13 cellular contexts compared by ENCODE assay signal in genomic region chr6:136594671-136595070, GRCh38.
DNase-seq lines count a peak whose midpoint lies in the region; ATAC-seq, FAIRE-seq and TF ChIP-seq lines count a peak whose summit lies in the region.
"Had no signal": no experiment of that assay in that cellular context is flagged by ENCODE, and none has a peak within 500 bp of the region (broad histone marks: within the 10 kb centered on the region; RNA-seq: fewer than 3 reads in every experiment).

No MANE protein-coding gene starts in this region.

- FAIRE-seq in RCC 7860 (lab: Jason Lieb, UNC) = no peak

- H3K4me1 Mint-ChIP-seq in activated T-cell treated with anti-CD3 and anti-CD28 coated beads, Interleukin-2, amount 50 U/mL, for 24 hours (ENCODE audit: low read depth) = peaks cover 32% of the 10 kb centered on the region
- H3K4me1 Mint-ChIP-seq in dendritic cell treated with granulocyte-macrophage colony-stimulating factor and Interleukin-4, amounts not matched to agents 40 ng/mL and 50 ng/mL, for 4 days (ENCODE audit: low read depth) = peaks cover 48% of the 10 kb centered on the region
- peaks cover 35 to 41% of the 10 kb centered on the region in 2 donors for H3K4me1 Mint-ChIP-seq in stimulated activated naive B cell treated with anti-CD40 and anti-IgM and Interleukin-4, amounts not matched to agents 10 μg/mL and 1 μg/mL and 100 μg/mL, for 72 hours

- peaks cover 5% of the 10 kb centered on the region for H3K9me3 Mint-ChIP-seq in activated T-cell treated with anti-CD3 and anti-CD28 coated beads, Interleukin-2, amount 50 U/mL, for 24 hours
- H3K9me3 Mint-ChIP-seq in dendritic cell treated with granulocyte-macrophage colony-stimulating factor and Interleukin-4, amounts not matched to agents 40 ng/mL and 50 ng/mL, for 4 days = no peaks in the 10 kb centered on the region
- H3K9me3 Mint-ChIP-seq in stimulated activated naive B cell treated with anti-CD40 and anti-IgM and Interleukin-4, amounts not matched to agents 10 μg/mL and 1 μg/mL and 100 μg/mL, for 72 hours = peaks cover 0 to 6% of the 10 kb centered on the region in 2 donors
- H3K9me3 Mint-ChIP-seq: central memory CD8-positive, alpha-beta T cell had no signal

- H3K36me3 ChIP-seq in RWPE2 (ENCODE audit: low read depth) = no peaks in the 10 kb centered on the region

- no peaks in the 10 kb centered on the region for H3K27me3 Mint-ChIP-seq in activated T-cell treated with anti-CD3 and anti-CD28 coated beads, Interleukin-2, amount 50 U/mL, for 24 hours
- H3K27me3 Mint-ChIP-seq in dendritic cell treated with granulocyte-macrophage colony-stimulating factor and Interleukin-4, amounts not matched to agents 40 ng/mL and 50 ng/mL, for 4 days = no peaks in the 10 kb centered on the region
- H3K27me3 Mint-ChIP-seq in stimulated activated naive B cell treated with anti-CD40 and anti-IgM and Interleukin-4, amounts not matched to agents 10 μg/mL and 1 μg/mL and 100 μg/mL, for 72 hours = no peaks in the 10 kb centered on the region
- H3K27me3 Mint-ChIP-seq: central memory CD8-positive, alpha-beta T cell had no signal

- intact Hi-C loops in dendritic cell treated with granulocyte-macrophage colony-stimulating factor and Interleukin-4, amounts not matched to agents 40 ng/mL and 50 ng/mL, for 4 days (cut with micrococcal nuclease) = no loop called here

- no peak for TF ChIP-seq CTCF in RWPE2 (IDR thresholded peaks at IDR 0.05; ENCODE audit: poor library complexity, severe bottlenecking)

- no peak for ATAC-seq in RWPE2 (ENCODE audit: low read depth)
- ATAC-seq in stimulated activated naive B cell treated with anti-CD40 and anti-IgM and Interleukin-4, amounts not matched to agents 10 μg/mL and 1 μg/mL and 100 μg/mL, for 72 hours (replicated peaks) = no peak

- peak overlapping the region; percentile 81 for H3K27ac Mint-ChIP-seq in activated T-cell treated with anti-CD3 and anti-CD28 coated beads, Interleukin-2, amount 50 U/mL, for 24 hours
- peak overlapping the region; percentile 92 for H3K27ac Mint-ChIP-seq in dendritic cell treated with granulocyte-macrophage colony-stimulating factor and Interleukin-4, amounts not matched to agents 40 ng/mL and 50 ng/mL, for 4 days
- H3K27ac Mint-ChIP-seq in stimulated activated naive B cell treated with anti-CD40 and anti-IgM and Interleukin-4, amounts not matched to agents 10 μg/mL and 1 μg/mL and 100 μg/mL, for 72 hours = peak overlapping the region; percentile 90

- H3K27ac ChIP-seq in RWPE2 (ENCODE audit: poor library complexity, severe bottlenecking) = peak overlapping the region; percentile 68

- no peaks in the 10 kb centered on the region for H3K27me3 ChIP-seq in RWPE2 (ENCODE audit: insufficient read depth, poor library complexity, severe bottlenecking)
- H3K27me3 ChIP-seq: esophagus squamous epithelium had no signal

- no peaks in the 10 kb centered on the region for H3K9me3 ChIP-seq in RWPE2 (ENCODE audit: severe bottlenecking)
- H3K9me3 ChIP-seq: esophagus squamous epithelium had no signal

- peaks cover 15% of the 10 kb centered on the region for H3K4me1 ChIP-seq in RWPE2 (ENCODE audit: insufficient read depth, poor library complexity, severe bottlenecking)

- peaks cover 64% of the 10 kb centered on the region for H3K36me3 Mint-ChIP-seq in activated T-cell treated with anti-CD3 and anti-CD28 coated beads, Interleukin-2, amount 50 U/mL, for 24 hours (ENCODE audit: low read depth)
- peaks cover 82% of the 10 kb centered on the region for H3K36me3 Mint-ChIP-seq in dendritic cell treated with granulocyte-macrophage colony-stimulating factor and Interleukin-4, amounts not matched to agents 40 ng/mL and 50 ng/mL, for 4 days (ENCODE audit: low read depth)
- peaks cover 65 to 68% of the 10 kb centered on the region in 2 donors for H3K36me3 Mint-ChIP-seq in stimulated activated naive B cell treated with anti-CD40 and anti-IgM and Interleukin-4, amounts not matched to agents 10 μg/mL and 1 μg/mL and 100 μg/mL, for 72 hours

- DNase-seq in activated T-cell treated with anti-CD3 and anti-CD28 coated beads, Interleukin-2, amount 50 U/mL, for 24 hours = no peak
- no peak for DNase-seq in activated T-cell treated with anti-CD3 and anti-CD28 coated beads, Interleukin-2, amount 50 U/mL, for 1 hour
- no peak for DNase-seq in RWPE2 (ENCODE audit: low spot score)
- DNase-seq in stimulated activated naive B cell treated with anti-CD40 and anti-IgM and Interleukin-4, amounts not matched to agents 10 μg/mL and 1 μg/mL and 100 μg/mL, for 72 hours = no peak
- no peak for DNase-seq in NCI-H2107 (lab: John Stamatoyannopoulos, UW)
- no peak for DNase-seq in midbrain (lab: John Stamatoyannopoulos, UW)
- DNase-seq in RCC 7860 (ENCODE audit: low spot score) = no peak
- DNase-seq: activated CD4-positive, CD25-positive, alpha-beta regulatory T cell; activated effector memory CD4-positive, alpha-beta T cell treated with anti-CD3 and anti-CD28 coated beads, Interleukin-2, amount 50 U/mL, for 16 hours; esophagus squamous epithelium; NCI-H82 had no signal

- peak overlapping the region; percentile 61 for H3K4me3 Mint-ChIP-seq in activated T-cell treated with anti-CD3 and anti-CD28 coated beads, Interleukin-2, amount 50 U/mL, for 24 hours
- no peak overlapping the region for H3K4me3 Mint-ChIP-seq in dendritic cell treated with granulocyte-macrophage colony-stimulating factor and Interleukin-4, amounts not matched to agents 40 ng/mL and 50 ng/mL, for 4 days
- H3K4me3 Mint-ChIP-seq in stimulated activated naive B cell treated with anti-CD40 and anti-IgM and Interleukin-4, amounts not matched to agents 10 μg/mL and 1 μg/mL and 100 μg/mL, for 72 hours = peak overlapping the region; percentile 76 to 78

- no peak overlapping the region for H3K4me3 ChIP-seq in RWPE2 (ENCODE audit: severe bottlenecking)
- H3K4me3 ChIP-seq: esophagus squamous epithelium had no signal
